8 cellular contexts compared by ENCODE assay signal in genomic region chr11:61129608-61130523, GRCh38. TPM values are rescaled to one million over a fixed set of nuclear protein-coding genes. Genes with fewer than 3 reads are reported as not detected.
DNase-seq lines count a peak whose midpoint lies in the region; ATAC-seq, FAIRE-seq and TF ChIP-seq lines count a peak whose summit lies in the region.

No MANE protein-coding gene starts in this region.

- H2BK20ac ChIP-seq in H1 (ENCODE audit: low read length), result no peak overlapping the region

- TF ChIP-seq POLR2A in H1 (IDR thresholded peaks at IDR 0.05; ENCODE audit: control extremely low read depth in 1 of 2, low read depth in 2 of 2, low read length in 2 of 2), result no peak

- TF ChIP-seq CTCF in AG04450 (IDR thresholded peaks at IDR 0.05; ENCODE audit: low read depth, low read length) (peak; percentile 100), H1 (IDR thresholded peaks at IDR 0.05; ENCODE audit: control extremely low read depth in 1 of 3, insufficient read depth in 1 of 3, low read depth in 1 of 3, low read length in 3 of 3) (peak; percentile 100)

- POLR2A ChIA-PET in AG04450 (lab: Yijun Ruan, JAX) (interaction anchor here (0.5 kb wide), 1 partner anchor 1592 kb away, joined by 3 read pairs; no protein-coding TSS in a partner anchor), H1 (lab: Charles Lee; ENCODE audit: partially characterized antibody) (no interaction called here)

- H2BK15ac ChIP-seq in H1 (ENCODE audit: low read length), result no peak overlapping the region

- H3K56ac ChIP-seq in H1 (replicated peaks; ENCODE audit: insufficient read length, low read depth, low read length), result no peak overlapping the region

- H2AFZ ChIP-seq in H1 (ENCODE audit: low read length), result no peak overlapping the region

- H3K18ac ChIP-seq in H1 (ENCODE audit: extremely low read depth, low read length), result no peak overlapping the region

- H3K4me1 ChIP-seq in H1 (replicated peaks in 1 of 4; ENCODE audit: control insufficient read depth in 3 of 4, insufficient read depth in 4 of 4, low read length in 3 of 4), result peaks cover 0 to 8% (median 5%) of the 10 kb centered on the region in 4 experiments; a peak in 4 of 7 replicates

- WGBS in H1 (ENCODE audit: extremely low coverage in 1 of 2, insufficient coverage in 1 of 2, insufficient read length in 1 of 2, insufficient replicate concordance in 2 of 2, low coverage in 1 of 2, low lambda C conversion rate in 2 of 2, missing lambda C conversion rate in 1 of 2), 2 experiments, result 41% methylated on average over 34 of the region's 35 CpGs; no CpG with 5 or more reads in 1 of the 2 experiments

- H2BK120ac ChIP-seq in H1 (replicated peaks; ENCODE audit: low read depth, low read length), result no peak overlapping the region

- no peak overlapping the region for H4K5ac ChIP-seq in H1 (ENCODE audit: insufficient read length, low read depth, low read length)

- no peak overlapping the region for H3K4ac ChIP-seq in H1 (replicated peaks; ENCODE audit: insufficient read length, low read depth, low read length)

- H2BK12ac ChIP-seq in H1 (ENCODE audit: low read depth, low read length), result no peak overlapping the region

- no peak overlapping the region for H3K23ac ChIP-seq in H1 (ENCODE audit: insufficient read length)

- H3K4me2 ChIP-seq in H1 (ENCODE audit: insufficient read depth in 1 of 2, low read depth in 2 of 2, low read length in 2 of 2), result peak overlapping the region in 1 of 2 experiments; percentile 18; a peak in 1 of 4 replicates

- H3K9me3 ChIP-seq in AG04450 (ENCODE audit: control insufficient read depth, insufficient read depth, low read length) (no peaks in the 10 kb centered on the region; the same call in 1 of the 2 replicates), H1 (ENCODE audit: insufficient read depth in 2 of 2, low read depth in 1 of 2, low read length in 1 of 2) (no peaks in the 10 kb centered on the region)

- H3K36me3 ChIP-seq in H1 (ENCODE audit: control insufficient read depth in 2 of 4, insufficient read depth in 4 of 4, low read length in 3 of 4), result no peaks in the 10 kb centered on the region; a peak in 2 of 8 replicates

- peaks cover 10% of the 10 kb centered on the region for H3K27me3 ChIP-seq in AG04450 (ENCODE audit: control insufficient read depth, insufficient read depth, low read length)
- H3K27me3 ChIP-seq in H1 (replicated peaks in 1 of 4; ENCODE audit: control insufficient read depth in 3 of 4, extremely low read depth in 1 of 4, insufficient read depth in 3 of 4, low read length in 3 of 4), result no peaks in the 10 kb centered on the region

- TF ChIP-seq RAD21 in H1 (IDR thresholded peaks at IDR 0.05 in 1 of 2, conservative IDR thresholded peaks at IDR 0.05 in 1 of 2; ENCODE audit: low read depth in 2 of 2, low read length in 2 of 2), result peak; percentile 98

- CTCF ChIA-PET in AG04450 (lab: Charles Lee) (interaction anchor here (0.5 to 3.8 kb wide), 23 partner anchors 10 to 355 kb away, joined by 3 to 37 read pairs (median 3); partner anchors contain the start of gene TMEM109), H1 (lab: Charles Lee; ENCODE audit: partially characterized antibody) (interaction anchor here (0.6 to 7.1 kb wide), 32 partner anchors 9 to 242 kb away, joined by 3 to 38 read pairs (median 3); no protein-coding TSS in a partner anchor)

- peak; percentile 79 for DNase-seq in AG04450 (ENCODE audit: low read depth, low spot score)
- DNase-seq in activated CD4-positive, alpha-beta T cell treated with anti-CD3 and anti-CD28 coated beads, Interleukin-2, amount 50 U/mL, for 4 hours, result peak; percentile 88 to 89
- DNase-seq in H1 (ENCODE audit: low read depth in 1 of 2, low spot score in 2 of 2), result peak; percentile 91 to 98
- DNase-seq in mucosa of gallbladder (ENCODE audit: low spot score), result peak; percentile 89
- peak; percentile 84 for DNase-seq in stimulated activated CD8-positive, alpha-beta memory T cell treated with anti-CD3 and anti-CD28 coated beads, Interleukin-4, amount 100 ng/mL, for 24 hours (ENCODE audit: low read depth)
- DNase-seq in NCI-H1930 (lab: John Stamatoyannopoulos, UW), result no peak

- peak overlapping the region; percentile 40 for H3K4me3 ChIP-seq in AG04450 (ENCODE audit: low read depth, low read length)
- H3K4me3 ChIP-seq in H1 (ENCODE audit: extremely low read depth in 1 of 4, insufficient read depth in 2 of 4, low read depth in 3 of 4, low read length in 4 of 4), result no peak overlapping the region

- H3K79me1 ChIP-seq in H1 (ENCODE audit: low read depth, low read length), result no peaks in the 10 kb centered on the region

- H3K27ac ChIP-seq in AG04450 (ENCODE audit: low read depth, low read length) (peak overlapping the region; percentile 85), H1 (ENCODE audit: low read depth, low read length) (no peak overlapping the region)

- no peaks in the 10 kb centered on the region for H3K23me2 ChIP-seq in H1 (ENCODE audit: low read depth, low read length)

- ATAC-seq in GM19324 (IDR thresholded peaks at IDR 0.05; ENCODE audit: low FRiP score, unreplicated experiment) (peak; percentile 78), HG03565 (IDR thresholded peaks at IDR 0.05; ENCODE audit: unreplicated experiment) (peak; percentile 69)

- peak; percentile 90 for FAIRE-seq in H1 (lab: Jason Lieb, UNC)

- H4K91ac ChIP-seq in H1 (replicated peaks; ENCODE audit: insufficient read length, low read length), result no peak overlapping the region

- H2BK5ac ChIP-seq in H1 (ENCODE audit: low read depth, low read length), result no peak overlapping the region

- H3K79me2 ChIP-seq in H1 (ENCODE audit: control insufficient read depth in 1 of 2, insufficient read depth in 2 of 2, low read length in 2 of 2), result no peaks in the 10 kb centered on the region

- H3K9ac ChIP-seq in H1 (replicated peaks in 1 of 4; ENCODE audit: extremely low read depth in 1 of 4, low read depth in 3 of 4, low read length in 3 of 4), result no peak overlapping the region

- peaks cover 3 to 4% of the 10 kb centered on the region in 2 experiments for H4K20me1 ChIP-seq in H1 (replicated peaks in 1 of 2; ENCODE audit: control insufficient read depth in 1 of 2, insufficient read depth in 2 of 2, low read length in 2 of 2)

- H2AK5ac ChIP-seq in H1 (ENCODE audit: low read depth, low read length), result no peak overlapping the region

- H3K14ac ChIP-seq in H1 (ENCODE audit: insufficient read length), result no peak overlapping the region

- H4K8ac ChIP-seq in H1 (ENCODE audit: extremely low read depth, insufficient read depth, low read length), result peak overlapping the region; percentile 88

- TF ChIP-seq EP300 in H1 (IDR thresholded peaks at IDR 0.05; ENCODE audit: borderline replicate concordance in 1 of 2, low read depth in 2 of 2, low read length in 2 of 2), result no peak

TF ChIP-seq in H1, 55 proteins besides CTCF, POLR2A, EP300 and RAD21 (continues in another document):
- TF ChIP-seq JUND (IDR thresholded peaks at IDR 0.05; ENCODE audit: low read length), result peak; percentile 27; the same call in 1 of the 2 replicates
- no peak for TF ChIP-seq TAF1 (IDR thresholded peaks at IDR 0.05; ENCODE audit: low read depth, low read length)
- no peak for TF ChIP-seq RBBP5 (IDR thresholded peaks at IDR 0.05; ENCODE audit: borderline replicate concordance, low read depth, low read length)
- peak; percentile 38; the same call in 1 of the 2 replicates for TF ChIP-seq ATF3 (IDR thresholded peaks at IDR 0.05; ENCODE audit: insufficient read depth, low read depth, low read length)
- peak; percentile 79 for TF ChIP-seq MAX (IDR thresholded peaks at IDR 0.05)
- peak; percentile 38; the same call in 1 of the 2 replicates for TF ChIP-seq YY1 (IDR thresholded peaks at IDR 0.05; ENCODE audit: low read depth, low read length)
- TF ChIP-seq SP4 (IDR thresholded peaks at IDR 0.05; ENCODE audit: low read length), result 0 out of 2 replicates have a peak, but pooled peaks have one; percentile 30
- peak; percentile 60; the same call in 1 of the 2 replicates for TF ChIP-seq TBP (IDR thresholded peaks at IDR 0.05; ENCODE audit: low read depth, low read length)
- TF ChIP-seq SIN3A (conservative IDR thresholded peaks at IDR 0.05 in 1 of 2, IDR thresholded peaks at IDR 0.05 in 1 of 2; ENCODE audit: low read depth in 1 of 2, low read length in 2 of 2), result peak in 1 of 2 experiments; percentile 76; a peak in 1 of 4 replicates
- peak; percentile 91 for TF ChIP-seq TEAD4 (IDR thresholded peaks at IDR 0.05; ENCODE audit: low read depth, low read length)
- no peak for TF ChIP-seq CHD1 (IDR thresholded peaks at IDR 0.05; ENCODE audit: low read depth, low read length)

RNA-seq across cellular contexts. Expression of gene CD5, which starts 27.6 kb away (rescaled TPM):
- polyA plus RNA-seq in AG04450 (2011; rRNA removed), result not detected in 2 replicates
- polyA minus RNA-seq in AG04450 (2011; rRNA and poly(A)+ RNA removed), result not detected in 2 replicates
- not detected in 2 replicates for total RNA-seq in H1 (2021; fragmentation: NEBNext Ultra II Directional; extraction: Animal tissue kit (Norgen Biotek cat#: 25700))
- not detected in 2 replicates for polyA plus RNA-seq in H1 (2011; rRNA removed)
- not detected for polyA plus RNA-seq in H1 (2011; cell fraction: cytosol; rRNA removed)
- polyA plus RNA-seq in H1 (2011; cell fraction: nucleus; rRNA removed), result not detected
- polyA plus RNA-seq in H1 (2012, experiment 1 of 2), result not detected in 4 replicates
- polyA plus RNA-seq in H1 (2012, experiment 2 of 2), result not detected
- polyA plus RNA-seq in H1 (2013, experiment 1 of 2), result not detected
- polyA plus RNA-seq in H1 (2013, experiment 2 of 2), result not detected
- not detected in 2 replicates for polyA minus RNA-seq in H1 (2011; rRNA and poly(A)+ RNA removed)
- not detected for polyA minus RNA-seq in H1 (2011; cell fraction: cytosol; rRNA and poly(A)+ RNA removed)
- polyA minus RNA-seq in H1 (2011; cell fraction: nucleus; rRNA and poly(A)+ RNA removed), result not detected
- total RNA-seq in mucosa of gallbladder, result 3.5 TPM

RNA-seq across cellular contexts. Expression of gene VPS37C, which starts 31.4 kb away (rescaled TPM):
- polyA plus RNA-seq in AG04450 (2011; rRNA removed) (9.1 and 10.9 TPM in 2 replicates), H1 (2011; rRNA removed) (12.9 and 15.4 TPM in 2 replicates)
- 5.2 and 5.7 TPM in 2 replicates for polyA minus RNA-seq in AG04450 (2011; rRNA and poly(A)+ RNA removed)
- total RNA-seq in H1 (2021; fragmentation: NEBNext Ultra II Directional; extraction: Animal tissue kit (Norgen Biotek cat#: 25700)), result 18.0 and 21.0 TPM in 2 replicates
- polyA plus RNA-seq in H1 (2011; cell fraction: cytosol; rRNA removed), result 11.8 TPM
- polyA plus RNA-seq in H1 (2011; cell fraction: nucleus; rRNA removed), result 18.5 TPM
- 13.4 to 15.3 TPM (median 14.9 TPM) in 4 replicates for polyA plus RNA-seq in H1 (2012, experiment 1 of 2)
- 14.5 TPM for polyA plus RNA-seq in H1 (2012, experiment 2 of 2)
- 12.0 TPM for polyA plus RNA-seq in H1 (2013, experiment 1 of 2)
- polyA plus RNA-seq in H1 (2013, experiment 2 of 2), result 12.1 TPM
- 4.8 and 7.2 TPM in 2 replicates for polyA minus RNA-seq in H1 (2011; rRNA and poly(A)+ RNA removed)
- 7.1 TPM for polyA minus RNA-seq in H1 (2011; cell fraction: cytosol; rRNA and poly(A)+ RNA removed)
- 10.7 TPM for polyA minus RNA-seq in H1 (2011; cell fraction: nucleus; rRNA and poly(A)+ RNA removed)
- total RNA-seq in mucosa of gallbladder, result 34.5 TPM

Comparison
In these comparisons a context has a peak if more than half of its experiments do, and no peak if none do; other contexts are left out.
1. DNase-seq: peak in AG04450 (single experiment), activated CD4-positive, alpha-beta T cell treated with anti-CD3 and anti-CD28 coated beads, Interleukin-2, amount 50 U/mL, for 4 hours (2 of 2), H1 (2 of 2), mucosa of gallbladder (single experiment) and stimulated activated CD8-positive, alpha-beta memory T cell treated with anti-CD3 and anti-CD28 coated beads, Interleukin-4, amount 100 ng/mL, for 24 hours (single experiment); none in NCI-H1930 (0 of 2).